ENCODE assay signal across 1 cellular context in the genomic region with DNA sequence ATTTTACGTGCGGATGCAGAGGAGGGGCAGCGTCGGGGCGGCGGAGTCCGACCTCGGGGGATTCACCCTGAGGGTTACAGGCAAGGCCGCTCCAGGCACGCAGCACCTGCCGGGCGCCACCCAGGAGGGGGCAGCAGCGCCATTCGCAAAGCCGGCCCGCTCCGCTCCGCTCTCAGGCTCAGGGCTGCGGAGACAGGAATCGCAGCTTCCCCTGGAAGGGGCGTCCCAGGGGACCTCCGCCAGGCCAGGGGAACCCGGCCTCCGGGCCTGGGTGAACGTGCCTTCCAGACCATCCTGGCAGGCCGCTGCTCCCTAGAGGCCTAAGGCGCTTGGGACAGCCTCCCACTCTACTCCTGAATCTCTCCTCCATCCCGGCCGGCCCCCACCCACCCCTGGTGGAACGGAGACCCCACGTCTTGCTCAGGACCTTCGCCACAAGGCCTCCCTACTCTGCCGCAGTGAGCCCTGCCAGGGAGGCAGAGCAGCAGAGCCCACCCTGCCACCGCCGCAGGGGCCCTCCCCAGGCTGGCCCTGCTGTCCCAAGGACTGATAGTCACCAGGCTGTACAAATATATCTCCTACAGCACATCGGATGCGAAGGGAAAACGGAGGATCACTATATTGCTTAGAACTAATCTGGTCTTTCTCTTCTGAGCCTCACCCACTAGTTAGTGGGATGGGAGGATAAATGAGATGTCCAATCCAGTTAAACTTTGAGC.
TF ChIP-seq lines count a peak whose summit lies in the region.

No MANE protein-coding gene starts in this region.

TF ChIP-seq in HepG2, 621 proteins besides CTCF, POLR2A, EP300 and RAD21 (continued from another document and continues in another):
- TF ChIP-seq, protein P1, sequence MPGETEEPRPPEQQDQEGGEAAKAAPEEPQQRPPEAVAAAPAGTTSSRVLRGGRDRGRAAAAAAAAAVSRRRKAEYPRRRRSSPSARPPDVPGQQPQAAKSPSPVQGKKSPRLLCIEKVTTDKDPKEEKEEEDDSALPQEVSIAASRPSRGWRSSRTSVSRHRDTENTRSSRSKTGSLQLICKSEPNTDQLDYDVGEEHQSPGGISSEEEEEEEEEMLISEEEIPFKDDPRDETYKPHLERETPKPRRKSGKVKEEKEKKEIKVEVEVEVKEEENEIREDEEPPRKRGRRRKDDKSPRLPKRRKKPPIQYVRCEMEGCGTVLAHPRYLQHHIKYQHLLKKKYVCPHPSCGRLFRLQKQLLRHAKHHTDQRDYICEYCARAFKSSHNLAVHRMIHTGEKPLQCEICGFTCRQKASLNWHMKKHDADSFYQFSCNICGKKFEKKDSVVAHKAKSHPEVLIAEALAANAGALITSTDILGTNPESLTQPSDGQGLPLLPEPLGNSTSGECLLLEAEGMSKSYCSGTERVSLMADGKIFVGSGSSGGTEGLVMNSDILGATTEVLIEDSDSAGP (CRISPR knock-in tag; IDR thresholded peaks at IDR 0.05; ENCODE audit: borderline replicate concordance): peak; percentile 32
- peak; percentile 64 for TF ChIP-seq HNRNPLL (IDR thresholded peaks at IDR 0.05; ENCODE audit: low read depth, low read length, poor library complexity, severe bottlenecking)
- TF ChIP-seq BORCS8-MEF2B (CRISPR knock-in tag; IDR thresholded peaks at IDR 0.05): 0 out of 2 replicates have a peak, but pooled peaks have one; percentile 50
- no peak for TF ChIP-seq PHB2 (IDR thresholded peaks at IDR 0.05; ENCODE audit: partially characterized antibody)
- TF ChIP-seq, protein P2, sequence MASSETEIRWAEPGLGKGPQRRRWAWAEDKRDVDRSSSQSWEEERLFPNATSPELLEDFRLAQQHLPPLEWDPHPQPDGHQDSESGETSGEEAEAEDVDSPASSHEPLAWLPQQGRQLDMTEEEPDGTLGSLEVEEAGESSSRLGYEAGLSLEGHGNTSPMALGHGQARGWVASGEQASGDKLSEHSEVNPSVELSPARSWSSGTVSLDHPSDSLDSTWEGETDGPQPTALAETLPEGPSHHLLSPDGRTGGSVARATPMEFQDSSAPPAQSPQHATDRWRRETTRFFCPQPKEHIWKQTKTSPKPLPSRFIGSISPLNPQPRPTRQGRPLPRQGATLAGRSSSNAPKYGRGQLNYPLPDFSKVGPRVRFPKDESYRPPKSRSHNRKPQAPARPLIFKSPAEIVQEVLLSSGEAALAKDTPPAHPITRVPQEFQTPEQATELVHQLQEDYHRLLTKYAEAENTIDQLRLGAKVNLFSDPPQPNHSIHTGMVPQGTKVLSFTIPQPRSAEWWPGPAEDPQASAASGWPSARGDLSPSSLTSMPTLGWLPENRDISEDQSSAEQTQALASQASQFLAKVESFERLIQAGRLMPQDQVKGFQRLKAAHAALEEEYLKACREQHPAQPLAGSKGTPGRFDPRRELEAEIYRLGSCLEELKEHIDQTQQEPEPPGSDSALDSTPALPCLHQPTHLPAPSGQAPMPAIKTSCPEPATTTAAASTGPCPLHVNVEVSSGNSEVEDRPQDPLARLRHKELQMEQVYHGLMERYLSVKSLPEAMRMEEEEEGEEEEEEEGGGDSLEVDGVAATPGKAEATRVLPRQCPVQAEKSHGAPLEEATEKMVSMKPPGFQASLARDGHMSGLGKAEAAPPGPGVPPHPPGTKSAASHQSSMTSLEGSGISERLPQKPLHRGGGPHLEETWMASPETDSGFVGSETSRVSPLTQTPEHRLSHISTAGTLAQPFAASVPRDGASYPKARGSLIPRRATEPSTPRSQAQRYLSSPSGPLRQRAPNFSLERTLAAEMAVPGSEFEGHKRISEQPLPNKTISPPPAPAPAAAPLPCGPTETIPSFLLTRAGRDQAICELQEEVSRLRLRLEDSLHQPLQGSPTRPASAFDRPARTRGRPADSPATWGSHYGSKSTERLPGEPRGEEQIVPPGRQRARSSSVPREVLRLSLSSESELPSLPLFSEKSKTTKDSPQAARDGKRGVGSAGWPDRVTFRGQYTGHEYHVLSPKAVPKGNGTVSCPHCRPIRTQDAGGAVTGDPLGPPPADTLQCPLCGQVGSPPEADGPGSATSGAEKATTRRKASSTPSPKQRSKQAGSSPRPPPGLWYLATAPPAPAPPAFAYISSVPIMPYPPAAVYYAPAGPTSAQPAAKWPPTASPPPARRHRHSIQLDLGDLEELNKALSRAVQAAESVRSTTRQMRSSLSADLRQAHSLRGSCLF (CRISPR knock-in tag; IDR thresholded peaks at IDR 0.05; ENCODE audit: borderline replicate concordance): no peak
- TF ChIP-seq ZMAT3 (CRISPR knock-in tag; conservative IDR thresholded peaks at IDR 0.05): no peak
- peak; percentile 82 for TF ChIP-seq KDM2A (CRISPR knock-in tag; IDR thresholded peaks at IDR 0.05; ENCODE audit: borderline replicate concordance, low read depth)
- peak; percentile 30 for TF ChIP-seq TEAD3 (CRISPR knock-in tag; optimal IDR thresholded peaks at IDR 0.05; ENCODE audit: borderline replicate concordance)
- no peak for TF ChIP-seq TOPORS (CRISPR knock-in tag; IDR thresholded peaks at IDR 0.05)
- TF ChIP-seq HDAC6 (IDR thresholded peaks at IDR 0.05; ENCODE audit: low read depth, low read length): no peak
- TF ChIP-seq ZNF326 (CRISPR knock-in tag; IDR thresholded peaks at IDR 0.05; ENCODE audit: borderline replicate concordance): no peak
- no peak for TF ChIP-seq CHD2 (IDR thresholded peaks at IDR 0.05; ENCODE audit: low read depth, low read length)
- peak; percentile 48 for TF ChIP-seq SALL1 (CRISPR knock-in tag; IDR thresholded peaks at IDR 0.05)
- TF ChIP-seq ZNF30 (CRISPR knock-in tag; IDR thresholded peaks at IDR 0.05): no peak
- TF ChIP-seq NBN (conservative IDR thresholded peaks at IDR 0.05): no peak
- TF ChIP-seq SOX13 (IDR thresholded peaks at IDR 0.05): no peak
- 0 out of 4 replicates have a peak, but pooled peaks of 1 of the 2 experiments have one; percentile 21 for TF ChIP-seq SOX13 (CRISPR knock-in tag; conservative IDR thresholded peaks at IDR 0.05 in 1 of 2, IDR thresholded peaks at IDR 0.05 in 1 of 2)
- TF ChIP-seq, protein P3, sequence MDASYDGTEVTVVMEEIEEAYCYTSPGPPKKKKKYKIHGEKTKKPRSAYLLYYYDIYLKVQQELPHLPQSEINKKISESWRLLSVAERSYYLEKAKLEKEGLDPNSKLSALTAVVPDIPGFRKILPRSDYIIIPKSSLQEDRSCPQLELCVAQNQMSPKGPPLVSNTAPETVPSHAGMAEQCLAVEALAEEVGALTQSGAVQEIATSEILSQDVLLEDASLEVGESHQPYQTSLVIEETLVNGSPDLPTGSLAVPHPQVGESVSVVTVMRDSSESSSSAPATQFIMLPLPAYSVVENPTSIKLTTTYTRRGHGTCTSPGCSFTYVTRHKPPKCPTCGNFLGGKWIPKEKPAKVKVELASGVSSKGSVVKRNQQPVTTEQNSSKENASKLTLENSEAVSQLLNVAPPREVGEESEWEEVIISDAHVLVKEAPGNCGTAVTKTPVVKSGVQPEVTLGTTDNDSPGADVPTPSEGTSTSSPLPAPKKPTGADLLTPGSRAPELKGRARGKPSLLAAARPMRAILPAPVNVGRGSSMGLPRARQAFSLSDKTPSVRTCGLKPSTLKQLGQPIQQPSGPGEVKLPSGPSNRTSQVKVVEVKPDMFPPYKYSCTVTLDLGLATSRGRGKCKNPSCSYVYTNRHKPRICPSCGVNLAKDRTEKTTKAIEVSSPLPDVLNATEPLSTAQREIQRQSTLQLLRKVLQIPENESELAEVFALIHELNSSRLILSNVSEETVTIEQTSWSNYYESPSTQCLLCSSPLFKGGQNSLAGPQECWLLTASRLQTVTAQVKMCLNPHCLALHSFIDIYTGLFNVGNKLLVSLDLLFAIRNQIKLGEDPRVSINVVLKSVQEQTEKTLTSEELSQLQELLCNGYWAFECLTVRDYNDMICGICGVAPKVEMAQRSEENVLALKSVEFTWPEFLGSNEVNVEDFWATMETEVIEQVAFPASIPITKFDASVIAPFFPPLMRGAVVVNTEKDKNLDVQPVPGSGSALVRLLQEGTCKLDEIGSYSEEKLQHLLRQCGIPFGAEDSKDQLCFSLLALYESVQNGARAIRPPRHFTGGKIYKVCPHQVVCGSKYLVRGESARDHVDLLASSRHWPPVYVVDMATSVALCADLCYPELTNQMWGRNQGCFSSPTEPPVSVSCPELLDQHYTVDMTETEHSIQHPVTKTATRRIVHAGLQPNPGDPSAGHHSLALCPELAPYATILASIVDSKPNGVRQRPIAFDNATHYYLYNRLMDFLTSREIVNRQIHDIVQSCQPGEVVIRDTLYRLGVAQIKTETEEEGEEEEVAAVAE (CRISPR knock-in tag; IDR thresholded peaks at IDR 0.05; ENCODE audit: borderline replicate concordance): no peak
- TF ChIP-seq DPF2 (CRISPR knock-in tag; IDR thresholded peaks at IDR 0.05; ENCODE audit: borderline replicate concordance, low read depth): no peak
- no peak for TF ChIP-seq NFYC (CRISPR knock-in tag; IDR thresholded peaks at IDR 0.05)
- no peak for TF ChIP-seq GABPA (IDR thresholded peaks at IDR 0.05; ENCODE audit: low read depth, low read length)
- no peak for TF ChIP-seq GABPA (CRISPR knock-in tag; IDR thresholded peaks at IDR 0.05; ENCODE audit: low read depth)
- no peak for TF ChIP-seq ZFP62 (CRISPR knock-in tag; IDR thresholded peaks at IDR 0.05)
- no peak for TF ChIP-seq ELF3 (CRISPR knock-in tag; IDR thresholded peaks at IDR 0.05)
- TF ChIP-seq SPEN (CRISPR knock-in tag; IDR thresholded peaks at IDR 0.05; ENCODE audit: low read depth): 0 out of 2 replicates have a peak, but pooled peaks have one; percentile 47
- TF ChIP-seq TARDBP (CRISPR knock-in tag; IDR thresholded peaks at IDR 0.05): peak; percentile 19; the same call in 1 of the 2 replicates
- TF ChIP-seq, protein P4, sequence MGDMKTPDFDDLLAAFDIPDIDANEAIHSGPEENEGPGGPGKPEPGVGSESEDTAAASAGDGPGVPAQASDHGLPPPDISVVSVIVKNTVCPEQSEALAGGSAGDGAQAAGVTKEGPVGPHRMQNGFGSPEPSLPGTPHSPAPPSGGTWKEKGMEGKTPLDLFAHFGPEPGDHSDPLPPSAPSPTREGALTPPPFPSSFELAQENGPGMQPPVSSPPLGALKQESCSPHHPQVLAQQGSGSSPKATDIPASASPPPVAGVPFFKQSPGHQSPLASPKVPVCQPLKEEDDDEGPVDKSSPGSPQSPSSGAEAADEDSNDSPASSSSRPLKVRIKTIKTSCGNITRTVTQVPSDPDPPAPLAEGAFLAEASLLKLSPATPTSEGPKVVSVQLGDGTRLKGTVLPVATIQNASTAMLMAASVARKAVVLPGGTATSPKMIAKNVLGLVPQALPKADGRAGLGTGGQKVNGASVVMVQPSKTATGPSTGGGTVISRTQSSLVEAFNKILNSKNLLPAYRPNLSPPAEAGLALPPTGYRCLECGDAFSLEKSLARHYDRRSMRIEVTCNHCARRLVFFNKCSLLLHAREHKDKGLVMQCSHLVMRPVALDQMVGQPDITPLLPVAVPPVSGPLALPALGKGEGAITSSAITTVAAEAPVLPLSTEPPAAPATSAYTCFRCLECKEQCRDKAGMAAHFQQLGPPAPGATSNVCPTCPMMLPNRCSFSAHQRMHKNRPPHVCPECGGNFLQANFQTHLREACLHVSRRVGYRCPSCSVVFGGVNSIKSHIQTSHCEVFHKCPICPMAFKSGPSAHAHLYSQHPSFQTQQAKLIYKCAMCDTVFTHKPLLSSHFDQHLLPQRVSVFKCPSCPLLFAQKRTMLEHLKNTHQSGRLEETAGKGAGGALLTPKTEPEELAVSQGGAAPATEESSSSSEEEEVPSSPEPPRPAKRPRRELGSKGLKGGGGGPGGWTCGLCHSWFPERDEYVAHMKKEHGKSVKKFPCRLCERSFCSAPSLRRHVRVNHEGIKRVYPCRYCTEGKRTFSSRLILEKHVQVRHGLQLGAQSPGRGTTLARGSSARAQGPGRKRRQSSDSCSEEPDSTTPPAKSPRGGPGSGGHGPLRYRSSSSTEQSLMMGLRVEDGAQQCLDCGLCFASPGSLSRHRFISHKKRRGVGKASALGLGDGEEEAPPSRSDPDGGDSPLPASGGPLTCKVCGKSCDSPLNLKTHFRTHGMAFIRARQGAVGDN (CRISPR knock-in tag; IDR thresholded peaks at IDR 0.05): peak; percentile 26; the same call in 1 of the 2 replicates
- peak; percentile 33 for TF ChIP-seq YY1 (IDR thresholded peaks at IDR 0.05; ENCODE audit: insufficient read depth, insufficient replicate concordance, low read depth, low read length)
- TF ChIP-seq, protein P5, sequence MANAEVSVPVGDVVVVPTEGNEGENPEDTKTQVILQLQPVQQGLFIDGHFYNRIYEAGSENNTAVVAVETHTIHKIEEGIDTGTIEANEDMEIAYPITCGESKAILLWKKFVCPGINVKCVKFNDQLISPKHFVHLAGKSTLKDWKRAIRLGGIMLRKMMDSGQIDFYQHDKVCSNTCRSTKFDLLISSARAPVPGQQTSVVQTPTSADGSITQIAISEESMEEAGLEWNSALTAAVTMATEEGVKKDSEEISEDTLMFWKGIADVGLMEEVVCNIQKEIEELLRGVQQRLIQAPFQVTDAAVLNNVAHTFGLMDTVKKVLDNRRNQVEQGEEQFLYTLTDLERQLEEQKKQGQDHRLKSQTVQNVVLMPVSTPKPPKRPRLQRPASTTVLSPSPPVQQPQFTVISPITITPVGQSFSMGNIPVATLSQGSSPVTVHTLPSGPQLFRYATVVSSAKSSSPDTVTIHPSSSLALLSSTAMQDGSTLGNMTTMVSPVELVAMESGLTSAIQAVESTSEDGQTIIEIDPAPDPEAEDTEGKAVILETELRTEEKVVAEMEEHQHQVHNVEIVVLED (CRISPR knock-in tag; IDR thresholded peaks at IDR 0.05; ENCODE audit: borderline replicate concordance): no peak
- TF ChIP-seq, protein P6, sequence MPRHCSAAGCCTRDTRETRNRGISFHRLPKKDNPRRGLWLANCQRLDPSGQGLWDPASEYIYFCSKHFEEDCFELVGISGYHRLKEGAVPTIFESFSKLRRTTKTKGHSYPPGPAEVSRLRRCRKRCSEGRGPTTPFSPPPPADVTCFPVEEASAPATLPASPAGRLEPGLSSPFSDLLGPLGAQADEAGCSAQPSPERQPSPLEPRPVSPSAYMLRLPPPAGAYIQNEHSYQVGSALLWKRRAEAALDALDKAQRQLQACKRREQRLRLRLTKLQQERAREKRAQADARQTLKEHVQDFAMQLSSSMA (CRISPR knock-in tag; IDR thresholded peaks at IDR 0.05): no peak
- TF ChIP-seq ZNF331 (CRISPR knock-in tag; IDR thresholded peaks at IDR 0.05): peak; percentile 20; the same call in 1 of the 2 replicates
- no peak for TF ChIP-seq ZNF543 (CRISPR knock-in tag; IDR thresholded peaks at IDR 0.05)
- TF ChIP-seq, protein P7, sequence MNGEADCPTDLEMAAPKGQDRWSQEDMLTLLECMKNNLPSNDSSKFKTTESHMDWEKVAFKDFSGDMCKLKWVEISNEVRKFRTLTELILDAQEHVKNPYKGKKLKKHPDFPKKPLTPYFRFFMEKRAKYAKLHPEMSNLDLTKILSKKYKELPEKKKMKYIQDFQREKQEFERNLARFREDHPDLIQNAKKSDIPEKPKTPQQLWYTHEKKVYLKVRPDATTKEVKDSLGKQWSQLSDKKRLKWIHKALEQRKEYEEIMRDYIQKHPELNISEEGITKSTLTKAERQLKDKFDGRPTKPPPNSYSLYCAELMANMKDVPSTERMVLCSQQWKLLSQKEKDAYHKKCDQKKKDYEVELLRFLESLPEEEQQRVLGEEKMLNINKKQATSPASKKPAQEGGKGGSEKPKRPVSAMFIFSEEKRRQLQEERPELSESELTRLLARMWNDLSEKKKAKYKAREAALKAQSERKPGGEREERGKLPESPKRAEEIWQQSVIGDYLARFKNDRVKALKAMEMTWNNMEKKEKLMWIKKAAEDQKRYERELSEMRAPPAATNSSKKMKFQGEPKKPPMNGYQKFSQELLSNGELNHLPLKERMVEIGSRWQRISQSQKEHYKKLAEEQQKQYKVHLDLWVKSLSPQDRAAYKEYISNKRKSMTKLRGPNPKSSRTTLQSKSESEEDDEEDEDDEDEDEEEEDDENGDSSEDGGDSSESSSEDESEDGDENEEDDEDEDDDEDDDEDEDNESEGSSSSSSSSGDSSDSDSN (CRISPR knock-in tag; IDR thresholded peaks at IDR 0.05): 0 out of 2 replicates have a peak, but pooled peaks have one; percentile 31
- TF ChIP-seq SOX6 (IDR thresholded peaks at IDR 0.05): no peak
- 0 out of 2 replicates have a peak, but pooled peaks have one; percentile 25 for TF ChIP-seq SOX6 (CRISPR knock-in tag; IDR thresholded peaks at IDR 0.05)
- peak; percentile 93 for TF ChIP-seq STAG1 (CRISPR knock-in tag; IDR thresholded peaks at IDR 0.05)
- peak; percentile 44 for TF ChIP-seq KDM5B (CRISPR knock-in tag; IDR thresholded peaks at IDR 0.05; ENCODE audit: borderline replicate concordance)
- TF ChIP-seq ZNF775 (CRISPR knock-in tag; IDR thresholded peaks at IDR 0.05; ENCODE audit: borderline replicate concordance): no peak
